Comparison of ENCODE assay signal across 8 cellular contexts in genomic region chr2:135997380-135997779, GRCh38. TPM values are rescaled to one million over a fixed set of nuclear protein-coding genes. Genes with fewer than 3 reads are reported as not detected.
DNase-seq lines count a peak whose midpoint lies in the region; ATAC-seq and TF ChIP-seq lines count a peak whose summit lies in the region.

No MANE protein-coding gene starts in this region.

- TF ChIP-seq CTCF in GM10266 (IDR thresholded peaks at IDR 0.05; ENCODE audit: control insufficient read depth, insufficient read depth, low read depth, missing control alignments) (peak; percentile 40), osteoblast (IDR thresholded peaks at IDR 0.05; ENCODE audit: extremely low read depth, low read depth, low read length) (no peak)

- no peak overlapping the region for H2AFZ ChIP-seq in osteoblast (ENCODE audit: low read length)

- no peaks in the 10 kb centered on the region for H4K20me1 ChIP-seq in osteoblast (ENCODE audit: insufficient read depth, low read length)

- H3K79me2 ChIP-seq in osteoblast (ENCODE audit: insufficient read depth, low read length), result no peaks in the 10 kb centered on the region

- H3K4me1 ChIP-seq in osteoblast (ENCODE audit: insufficient read depth, low read length), result no peaks in the 10 kb centered on the region

- H3K27me3 ChIP-seq in osteoblast (ENCODE audit: insufficient read depth, low read length), result no peaks in the 10 kb centered on the region

- H3K4me3 ChIP-seq in osteoblast (ENCODE audit: insufficient read depth, low read length), result no peak overlapping the region

- no peak overlapping the region for H3K4me2 ChIP-seq in osteoblast (ENCODE audit: insufficient read depth, low read length)

- DNase-seq in GM10266 (ENCODE audit: extremely low spot score) (no peak), NOMO-1 (lab: John Stamatoyannopoulos, UW; ENCODE audit: unreplicated experiment in 2 of 2) (peak; percentile 79 to 88), left kidney (ENCODE audit: low read depth, low spot score) (peak; percentile 94), activated gamma-delta T cell treated with Interleukin-2 at 50 U/mL for 16 hours (no peak), osteoblast (ENCODE audit: insufficient read length, low spot score, missing footprints) (no peak), KG1 (lab: John Stamatoyannopoulos, UW) (no peak)
- no peak for DNase-seq in activated naive CD4-positive, alpha-beta T cell treated with Interleukin-2 at 50 U/mL for 16 hours

- no peak overlapping the region for H3K27ac ChIP-seq in osteoblast (ENCODE audit: low read depth, low read length)

- peak; percentile 80 for ATAC-seq in GM21786 (IDR thresholded peaks at IDR 0.05; ENCODE audit: unreplicated experiment)

- no peaks in the 10 kb centered on the region for H3K9me3 ChIP-seq in osteoblast (ENCODE audit: low read depth, low read length)

- H3K36me3 ChIP-seq in osteoblast (ENCODE audit: insufficient read depth, low read length), result no peaks in the 10 kb centered on the region

RNA-seq across cellular contexts. Expression of gene DARS1, which starts 12.0 kb away (rescaled TPM):
- total RNA-seq in osteoblast, result 100 and 119 TPM in 2 replicates

Comparison
In these comparisons a context has a peak if more than half of its experiments do, and no peak if none do; other contexts are left out.
1. DNase-seq: peak in NOMO-1 (2 of 2) and left kidney (single experiment); none in GM10266 (single experiment), activated naive CD4-positive, alpha-beta T cell treated with Interleukin-2 at 50 U/mL for 16 hours (single experiment), activated gamma-delta T cell treated with Interleukin-2 at 50 U/mL for 16 hours (single experiment), osteoblast (single experiment) and KG1 (single experiment).